ENCODE assay signal across 19 cellular contexts in the genomic region with DNA sequence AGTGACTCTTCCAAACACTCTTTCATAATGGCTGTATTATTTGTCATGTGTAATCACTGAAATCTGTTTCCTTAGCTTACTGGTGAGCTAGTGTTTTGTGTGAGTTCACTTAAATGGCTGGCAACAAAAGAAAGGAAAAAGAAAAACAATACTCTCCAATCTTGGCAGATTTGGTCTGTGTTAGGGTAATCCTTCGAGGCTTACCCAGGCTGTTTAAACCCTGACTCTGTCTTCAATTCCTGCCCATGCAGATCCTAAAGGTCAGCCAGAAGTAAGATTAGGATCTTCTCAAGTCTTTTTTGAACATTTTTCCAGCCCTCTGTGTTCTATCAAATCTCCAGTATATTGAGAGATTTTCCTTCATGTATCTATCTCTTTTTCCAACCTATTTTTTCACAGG.
"Had no signal": no experiment of that assay in that cellular context is flagged by ENCODE, and none has a peak within 500 bp of the region (broad histone marks: within the 10 kb centered on the region; RNA-seq: fewer than 3 reads in every experiment).

No MANE protein-coding gene starts in this region.

- H3K27me3 ChIP-seq: cardiac muscle cell, esophagus squamous epithelium, sigmoid colon, testis, upper lobe of left lung had no signal

- H3K9me3 ChIP-seq: esophagus squamous epithelium, lower lobe of right lung, sigmoid colon, testis had no signal

- ATAC-seq: left colon; lower lobe of right lung; natural killer cell treated with Interleukin-12 subunit alpha and Interleukin-12 subunit beta and Interleukin-15 and Interleukin-18, amount 100 ng/mL, for 72 hours; stimulated activated memory B cell treated with anti-CD40 and anti-IgM and Interleukin-4, amounts not matched to agents 10 μg/mL and 1 μg/mL and 100 μg/mL, for 72 hours had no signal

- H3K4me3 ChIP-seq: cardiac muscle cell, esophagus squamous epithelium, lower lobe of right lung, sigmoid colon, testis, upper lobe of left lung had no signal

- DNase-seq: activated B cell treated with CpG ODN at 0.5 μM for 24 hours; activated CD4-positive, alpha-beta memory T cell treated with anti-CD3 and anti-CD28 coated beads for 36 hours; activated CD4-positive, alpha-beta T cell treated with anti-CD3 and anti-CD28 coated beads for 4 hours; activated T-cell treated with anti-CD3 and anti-CD28 coated beads for 4 hours; effector CD8-positive, alpha-beta T cell; esophagus squamous epithelium; glutamatergic neuron; hippocampal formation; islet precursor cell; left colon; lower lobe of right lung; sigmoid colon; stimulated activated CD4-positive, alpha-beta T cell treated with anti-CD3 and anti-CD28 coated beads, Interleukin-4, amount 100 ng/mL, for 4 hours; testis; upper lobe of left lung had no signal

- H3K4me1 ChIP-seq: esophagus squamous epithelium, lower lobe of right lung, parathyroid adenoma, sigmoid colon, testis, upper lobe of left lung had no signal

- H2AFZ ChIP-seq: parathyroid adenoma had no signal

- H3K9ac ChIP-seq: parathyroid adenoma had no signal

- H3K79me2 ChIP-seq: parathyroid adenoma had no signal

- H3K27ac ChIP-seq: cardiac muscle cell, esophagus squamous epithelium, lower lobe of right lung, parathyroid adenoma, sigmoid colon, testis, upper lobe of left lung had no signal

- H3K36me3 ChIP-seq: cardiac muscle cell, esophagus squamous epithelium, lower lobe of right lung, sigmoid colon, upper lobe of left lung had no signal
